In the genomic region with DNA sequence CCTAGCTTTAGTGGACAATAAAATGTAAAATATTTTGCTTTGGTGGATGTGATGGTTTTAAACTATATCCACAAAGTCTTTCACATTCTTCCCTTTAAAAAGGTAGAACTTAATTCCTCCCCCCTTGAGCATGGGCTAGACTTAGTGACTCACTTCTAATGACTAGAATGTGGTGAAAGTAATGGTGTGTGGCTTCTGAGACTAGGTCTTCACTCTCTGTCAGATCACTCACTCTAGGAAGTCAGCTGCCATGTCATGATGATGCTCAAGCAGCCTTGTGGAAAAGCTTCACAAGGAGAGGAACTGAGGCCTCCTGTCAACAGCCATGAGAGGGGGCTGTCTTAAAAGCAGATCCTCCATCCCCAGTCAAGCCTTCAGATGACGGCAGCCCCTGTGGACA, we compare ENCODE assay signal across 36 cellular contexts. TPM values are rescaled to one million over a fixed set of nuclear protein-coding genes. Genes with fewer than 3 reads are reported as not detected.
DNase-seq lines count a peak whose midpoint lies in the region; ATAC-seq and FAIRE-seq lines count a peak whose summit lies in the region.
"Had no signal": no experiment of that assay in that cellular context is flagged by ENCODE, and none has a peak within 500 bp of the region (broad histone marks: within the 10 kb centered on the region; RNA-seq: fewer than 3 reads in every experiment).

No MANE protein-coding gene starts in this region.

- H3K4me1 ChIP-seq in GM23248 (ENCODE audit: insufficient read depth) = peaks cover 38% of the 10 kb centered on the region
- H3K4me1 ChIP-seq: breast epithelium, parathyroid adenoma had no signal

- no peaks in the 10 kb centered on the region; the same call in 1 of the 2 replicates for H3K36me3 ChIP-seq in GM23248 (ENCODE audit: low read depth)
- H3K36me3 ChIP-seq: breast epithelium, gastroesophageal sphincter, right lobe of liver had no signal

- peaks cover 0 to 11% of the 10 kb centered on the region in 2 donors for H3K36me3 Mint-ChIP-seq in activated naive CD4-positive, alpha-beta T cell treated with anti-CD3 and anti-CD28 coated beads, Interleukin-2, amount 50 U/mL, for 72 hours
- H3K36me3 Mint-ChIP-seq: activated naive CD4-positive, alpha-beta T cell treated with anti-CD3 and anti-CD28 coated beads, Interleukin-2, amount 50 U/mL, for 24 hours; type B pancreatic cell had no signal

- peak; percentile 12 for FAIRE-seq in RCC 7860 (lab: Jason Lieb, UNC)
- FAIRE-seq: endothelial cell of umbilical vein, K562 had no signal

- peaks cover 0 to 4% of the 10 kb centered on the region in 2 donors for H3K9me3 Mint-ChIP-seq in activated naive CD4-positive, alpha-beta T cell treated with anti-CD3 and anti-CD28 coated beads, Interleukin-2, amount 50 U/mL, for 72 hours
- H3K9me3 Mint-ChIP-seq: activated naive CD4-positive, alpha-beta T cell treated with anti-CD3 and anti-CD28 coated beads, Interleukin-2, amount 50 U/mL, for 24 hours; activated T-helper 2 cell treated with anti-CD3 and anti-CD28 coated beads, Interferon-gamma antibody, Interleukin-2, Interleukin-4, amounts not matched to agents 10 μg/mL and 5 μg/mL and 100 μg/mL, durations not matched to agents 14 hours and 24 hours and 36 hours; CD4-positive, alpha-beta T cell; T-helper 2 cell treated with Interferon-gamma antibody and Interleukin-4, amounts not matched to agents 5 μg/mL and 100 μg/mL, for 36 hours; type B pancreatic cell had no signal

- H3K4me2 ChIP-seq in GM23248 (ENCODE audit: unreplicated experiment) = no peak overlapping the region

- 100% methylated on average over 1 of the region's 1 CpG for WGBS in GM23248 (ENCODE audit: low coverage in 1 of 2, low lambda C conversion rate in 2 of 2, missing lambda C conversion rate in 2 of 2), 2 experiments

- H3F3A ChIP-seq in GM23248 (ENCODE audit: insufficient read depth) = peaks cover 32% of the 10 kb centered on the region

- H3K9me3 ChIP-seq in GM23248 (ENCODE audit: low read depth) = no peaks in the 10 kb centered on the region
- H3K9me3 ChIP-seq: breast epithelium, right lobe of liver had no signal

- no peaks in the 10 kb centered on the region for H4K20me1 ChIP-seq in GM23248 (ENCODE audit: insufficient read depth)

- H3K27ac Mint-ChIP-seq in activated naive CD4-positive, alpha-beta T cell treated with anti-CD3 and anti-CD28 coated beads, Interleukin-2, amount 50 U/mL, for 72 hours = no peak overlapping the region
- H3K27ac Mint-ChIP-seq: activated CD4-positive, alpha-beta T cell treated with anti-CD3 and anti-CD28 coated beads, Interleukin-2, amount 10 ng/mL, durations not matched to agents 24 days and 14 days; activated naive CD4-positive, alpha-beta T cell treated with anti-CD3 and anti-CD28 coated beads, Interleukin-2, amount 50 U/mL, for 24 hours; activated T-helper 2 cell treated with anti-CD3 and anti-CD28 coated beads, Interferon-gamma antibody, Interleukin-2, Interleukin-4, amounts not matched to agents 10 μg/mL and 5 μg/mL and 100 μg/mL, durations not matched to agents 14 hours and 24 hours and 36 hours; CD4-positive, alpha-beta T cell; T-helper 2 cell treated with Interferon-gamma antibody and Interleukin-4, amounts not matched to agents 5 μg/mL and 100 μg/mL, for 36 hours; type B pancreatic cell had no signal

- H3K4me3 ChIP-seq in GM23248 = no peak overlapping the region
- H3K4me3 ChIP-seq: breast epithelium, gastroesophageal sphincter, K562, right lobe of liver had no signal

- no peak overlapping the region for H3K27ac ChIP-seq in GM23248
- H3K27ac ChIP-seq: breast epithelium, gastroesophageal sphincter, parathyroid adenoma, right lobe of liver had no signal

- peak; percentile 56 to 65 for ATAC-seq in activated naive CD4-positive, alpha-beta T cell treated with anti-CD3 and anti-CD28 coated beads, Interleukin-2, amount 50 U/mL, for 72 hours
- no peak for ATAC-seq in GM18858 (IDR thresholded peaks at IDR 0.05; ENCODE audit: unreplicated experiment)
- ATAC-seq: gastroesophageal sphincter, K562, right lobe of liver had no signal

- no peak overlapping the region for H3K9ac ChIP-seq in GM23248
- H3K9ac ChIP-seq: parathyroid adenoma had no signal

- no peaks in the 10 kb centered on the region for H3K27me3 ChIP-seq in GM23248 (replicated peaks; ENCODE audit: insufficient read depth)
- H3K27me3 ChIP-seq: breast epithelium, right lobe of liver had no signal

- peaks cover 13% of the 10 kb centered on the region for H3K79me2 ChIP-seq in GM23248 (ENCODE audit: insufficient read depth)
- H3K79me2 ChIP-seq: parathyroid adenoma had no signal

- no peak overlapping the region for H2AFZ ChIP-seq in GM23248
- H2AFZ ChIP-seq: parathyroid adenoma had no signal

- no peaks in the 10 kb centered on the region for H3K9me2 ChIP-seq in GM23248 (ENCODE audit: insufficient read depth)

- in situ Hi-C loops in GM23248 (cut with MboI) = no loop called here

- DNase-seq in activated naive CD4-positive, alpha-beta T cell treated with anti-CD3 and anti-CD28 coated beads, Interleukin-2, amount 50 U/mL, for 72 hours (ENCODE audit: low spot score in 2 of 2) = no peak
- no peak for DNase-seq in activated naive CD4-positive, alpha-beta T cell (lab: John Stamatoyannopoulos, UW)
- DNase-seq in GM23248 (peak; percentile 22), RCC 7860 (ENCODE audit: low spot score) (peak; percentile 64), renal cortical epithelial cell (ENCODE audit: low read depth) (peak; percentile 47), NCI-H2171 treated with DMSO at 0.1 percent for 48 hours (lab: John Stamatoyannopoulos, UW) (no peak)
- DNase-seq in stimulated activated CD4-positive, alpha-beta T cell treated with anti-CD3 and anti-CD28 coated beads, Interleukin-4, amount 100 ng/mL, for 1 hour = no peak
- DNase-seq: activated CD4-positive, alpha-beta T cell treated with anti-CD3 and anti-CD28 coated beads, Interleukin-2, amount 10 ng/mL, durations not matched to agents 24 days and 14 days; anterior cingulate cortex; CD4-positive, alpha-beta T cell; DMS79 treated with DMSO at 0.1 percent for 48 hours; GOT3; hippocampal formation; mesendoderm; MM.1S; NCI-H2029; NCI-H524; OCI-M1; right lobe of liver; SHP77; stimulated activated CD4-positive, alpha-beta T cell treated with anti-CD3 and anti-CD28 coated beads, Interleukin-12 subunit alpha, Interleukin-12 subunit beta, amount 100 ng/mL, for 4 hours; stimulated activated CD4-positive, alpha-beta T cell treated with anti-CD3 and anti-CD28 coated beads, Interleukin-2, amount 100 ng/mL, for 48 hours; substantia nigra had no signal

RNA-seq across cellular contexts. Expression of a gene that starts 4.2 kb away (rescaled TPM):
- total RNA-seq in activated naive CD4-positive, alpha-beta T cell treated with anti-CD3 and anti-CD28 coated beads, Interleukin-2, amount 50 U/mL, for 72 hours = not detected
- 10.6 and 10.8 TPM in 2 replicates for total RNA-seq in GM23248 (2014; rRNA removed; shearing (Covaris generic))
- 16.7 and 17.7 TPM in 2 replicates for polyA plus RNA-seq in GM23248 (2016; fragmentation: Nextera tagmentation; extraction: Ambion mirVana)
- 0.17 and 0.45 TPM in 2 replicates for total RNA-seq in renal cortical epithelial cell
- total RNA-seq: activated CD4-positive, alpha-beta T cell treated with anti-CD3 and anti-CD28 coated beads, Interleukin-2, amount 10 ng/mL, durations not matched to agents 24 days and 14 days; activated T-helper 2 cell treated with anti-CD3 and anti-CD28 coated beads, Interferon-gamma antibody, Interleukin-2, Interleukin-4, amounts not matched to agents 10 μg/mL and 5 μg/mL and 100 μg/mL, durations not matched to agents 14 hours and 24 hours and 36 hours; K562 had no signal
- polyA plus RNA-seq: neural cell had no signal

RNA-seq across cellular contexts. Expression of a gene that starts 50.4 kb away (rescaled TPM):
- total RNA-seq in activated naive CD4-positive, alpha-beta T cell treated with anti-CD3 and anti-CD28 coated beads, Interleukin-2, amount 50 U/mL, for 72 hours = not detected
- not detected in 2 replicates for total RNA-seq in GM23248 (2014; rRNA removed; shearing (Covaris generic))
- not detected in 2 replicates for polyA plus RNA-seq in GM23248 (2016; fragmentation: Nextera tagmentation; extraction: Ambion mirVana)
- not detected in 2 replicates for total RNA-seq in renal cortical epithelial cell
- total RNA-seq: activated CD4-positive, alpha-beta T cell treated with anti-CD3 and anti-CD28 coated beads, Interleukin-2, amount 10 ng/mL, durations not matched to agents 24 days and 14 days; activated T-helper 2 cell treated with anti-CD3 and anti-CD28 coated beads, Interferon-gamma antibody, Interleukin-2, Interleukin-4, amounts not matched to agents 10 μg/mL and 5 μg/mL and 100 μg/mL, durations not matched to agents 14 hours and 24 hours and 36 hours; breast epithelium; CD4-positive, alpha-beta T cell; endothelial cell of umbilical vein; fibroblast of lung; gastroesophageal sphincter; HT-29; K562; right lobe of liver had no signal
- polyA plus RNA-seq: endothelial cell of umbilical vein, fibroblast of lung, K562, neural cell had no signal

Comparison
In these comparisons a context has a peak if more than half of its experiments do, and no peak if none do; other contexts are left out.
1. DNase-seq: peak in GM23248 (single experiment), RCC 7860 (single experiment) and renal cortical epithelial cell (single experiment); none in activated naive CD4-positive, alpha-beta T cell treated with anti-CD3 and anti-CD28 coated beads, Interleukin-2, amount 50 U/mL, for 72 hours (0 of 2), activated naive CD4-positive, alpha-beta T cell (0 of 4), NCI-H2171 treated with DMSO at 0.1 percent for 48 hours (single experiment) and stimulated activated CD4-positive, alpha-beta T cell treated with anti-CD3 and anti-CD28 coated beads, Interleukin-4, amount 100 ng/mL, for 1 hour (single experiment).